ENCODE assay signal across 17 cellular contexts in the genomic region with DNA sequence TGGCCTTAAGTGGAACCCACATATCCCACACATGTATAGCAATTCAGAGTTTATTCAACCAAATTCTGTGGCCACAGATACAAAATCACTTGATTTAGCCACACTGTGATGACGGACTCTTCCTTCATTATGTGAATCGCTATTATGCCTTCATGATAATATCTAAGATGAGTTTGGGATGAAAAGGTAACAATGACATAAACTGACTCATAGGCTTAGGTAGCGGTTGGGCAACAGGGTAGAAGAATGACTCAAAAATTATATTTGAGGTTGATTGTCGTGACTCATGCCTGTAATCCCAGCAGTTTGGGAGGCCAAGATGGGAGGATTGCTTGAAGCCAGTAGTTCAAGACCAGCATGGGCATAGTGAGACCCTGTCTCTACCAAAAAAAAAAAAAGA.
DNase-seq lines count a peak whose midpoint lies in the region; ATAC-seq and TF ChIP-seq lines count a peak whose summit lies in the region.
"Had no signal": no experiment of that assay in that cellular context is flagged by ENCODE, and none has a peak within 500 bp of the region (broad histone marks: within the 10 kb centered on the region; RNA-seq: fewer than 3 reads in every experiment).

No MANE protein-coding gene starts in this region.

- no peaks in the 10 kb centered on the region for H3K79me2 ChIP-seq in GM23248 (ENCODE audit: insufficient read depth)

- in situ Hi-C loops in GM23248 (cut with MboI) = no loop called here

- no peaks in the 10 kb centered on the region for H3K36me3 ChIP-seq in GM23248 (ENCODE audit: low read depth)
- H3K36me3 ChIP-seq in ovary = no peaks in the 10 kb centered on the region
- H3K36me3 ChIP-seq: sigmoid colon had no signal

- no peaks in the 10 kb centered on the region for H4K20me1 ChIP-seq in GM23248 (ENCODE audit: insufficient read depth)

- H3K9me3 Mint-ChIP-seq in activated CD4-positive, alpha-beta T cell treated with anti-CD3 and anti-CD28 coated beads for 36 hours (ENCODE audit: low read depth) = no peaks in the 10 kb centered on the region
- no peaks in the 10 kb centered on the region for H3K9me3 Mint-ChIP-seq in T-helper 2 cell treated with Interferon-gamma antibody and Interleukin-4, amounts not matched to agents 5 μg/mL and 100 μg/mL, for 36 hours
- no peaks in the 10 kb centered on the region for H3K9me3 Mint-ChIP-seq in WTC11

- ATAC-seq in activated CD4-positive, alpha-beta T cell treated with anti-CD3 and anti-CD28 coated beads for 36 hours = peak; percentile 40
- ATAC-seq in WTC11 = no peak
- ATAC-seq: body of pancreas had no signal

- no peak overlapping the region for H3K4me3 Mint-ChIP-seq in activated CD4-positive, alpha-beta T cell treated with anti-CD3 and anti-CD28 coated beads for 36 hours
- no peak overlapping the region for H3K4me3 Mint-ChIP-seq in T-helper 2 cell treated with Interferon-gamma antibody and Interleukin-4, amounts not matched to agents 5 μg/mL and 100 μg/mL, for 36 hours
- no peak overlapping the region for H3K4me3 Mint-ChIP-seq in WTC11

- no peaks in the 10 kb centered on the region for H3K36me3 Mint-ChIP-seq in activated CD4-positive, alpha-beta T cell treated with anti-CD3 and anti-CD28 coated beads for 36 hours (ENCODE audit: low read depth)
- peaks cover 1% of the 10 kb centered on the region for H3K36me3 Mint-ChIP-seq in T-helper 2 cell treated with Interferon-gamma antibody and Interleukin-4, amounts not matched to agents 5 μg/mL and 100 μg/mL, for 36 hours (ENCODE audit: low read depth)
- no peaks in the 10 kb centered on the region for H3K36me3 Mint-ChIP-seq in WTC11

- intact Hi-C loops in activated CD4-positive, alpha-beta T cell treated with anti-CD3 and anti-CD28 coated beads for 36 hours (cut with DNase I, micrococcal nuclease) = loop anchor here (1.0 to 10.0 kb wide), 5 partner anchors 73 to 103 kb away; a partner anchor contains a TSS
- intact Hi-C loops in ovary (cut with DNase I) = no loop called here

- H3K4me1 ChIP-seq in GM23248 (ENCODE audit: insufficient read depth) (peaks cover 8% of the 10 kb centered on the region), ovary (ENCODE audit: insufficient read depth) (no peaks in the 10 kb centered on the region)
- H3K4me1 ChIP-seq: body of pancreas, sigmoid colon had no signal

- H2AFZ ChIP-seq in GM23248 = no peak overlapping the region

- peaks cover 21% of the 10 kb centered on the region for H3K4me1 Mint-ChIP-seq in activated CD4-positive, alpha-beta T cell treated with anti-CD3 and anti-CD28 coated beads for 36 hours
- peaks cover 13% of the 10 kb centered on the region for H3K4me1 Mint-ChIP-seq in T-helper 2 cell treated with Interferon-gamma antibody and Interleukin-4, amounts not matched to agents 5 μg/mL and 100 μg/mL, for 36 hours (ENCODE audit: low read depth)
- H3K4me1 Mint-ChIP-seq in WTC11 = peaks cover 27% of the 10 kb centered on the region

- H3K9me3 ChIP-seq in GM23248 (ENCODE audit: low read depth) (no peaks in the 10 kb centered on the region), ovary (no peaks in the 10 kb centered on the region)
- H3K9me3 ChIP-seq: body of pancreas, sigmoid colon had no signal

- peak overlapping the region; percentile 37 for H3K27ac Mint-ChIP-seq in activated CD4-positive, alpha-beta T cell treated with anti-CD3 and anti-CD28 coated beads for 36 hours
- no peak overlapping the region for H3K27ac Mint-ChIP-seq in T-helper 2 cell treated with Interferon-gamma antibody and Interleukin-4, amounts not matched to agents 5 μg/mL and 100 μg/mL, for 36 hours
- H3K27ac Mint-ChIP-seq in WTC11 = no peak overlapping the region

- H3K4me3 ChIP-seq in GM23248 = no peak overlapping the region
- no peak overlapping the region for H3K4me3 ChIP-seq in ovary
- H3K4me3 ChIP-seq: body of pancreas, sigmoid colon had no signal

- no peak for TF ChIP-seq POLR2A in ovary (IDR thresholded peaks at IDR 0.05)

- H3K27ac ChIP-seq in GM23248 = no peak overlapping the region; the same call in 1 of the 2 replicates
- no peak overlapping the region for H3K27ac ChIP-seq in ovary
- H3K27ac ChIP-seq: body of pancreas, sigmoid colon had no signal

- no peaks in the 10 kb centered on the region for H3K27me3 Mint-ChIP-seq in activated CD4-positive, alpha-beta T cell treated with anti-CD3 and anti-CD28 coated beads for 36 hours
- no peaks in the 10 kb centered on the region for H3K27me3 Mint-ChIP-seq in T-helper 2 cell treated with Interferon-gamma antibody and Interleukin-4, amounts not matched to agents 5 μg/mL and 100 μg/mL, for 36 hours (ENCODE audit: low read depth)
- no peaks in the 10 kb centered on the region; the same call in 1 of the 2 replicates for H3K27me3 Mint-ChIP-seq in WTC11 (ENCODE audit: low read depth)

- no peaks in the 10 kb centered on the region for H3K27me3 ChIP-seq in GM23248 (replicated peaks; ENCODE audit: insufficient read depth)
- no peaks in the 10 kb centered on the region for H3K27me3 ChIP-seq in ovary
- H3K27me3 ChIP-seq: body of pancreas, sigmoid colon had no signal

- H3K9ac ChIP-seq in GM23248 = no peak overlapping the region

- no peak for TF ChIP-seq EP300 in ovary (IDR thresholded peaks at IDR 0.05)

- no peak for TF ChIP-seq CTCF in WTC11 (IDR thresholded peaks at IDR 0.05)
- no peak for TF ChIP-seq CTCF in ovary (IDR thresholded peaks at IDR 0.05)

- H3K9me2 ChIP-seq in GM23248 (ENCODE audit: insufficient read depth) = no peaks in the 10 kb centered on the region

- WGBS in GM23248 (ENCODE audit: low coverage in 1 of 2, low lambda C conversion rate in 2 of 2, missing lambda C conversion rate in 2 of 2), 2 experiments = 4 to 10% methylated on average over 4 of the region's 4 CpGs
- 87 to 91% (median 89%) methylated on average over 4 of the region's 4 CpGs for WGBS in ovary, 3 donors

- no peak overlapping the region for H3K4me2 ChIP-seq in GM23248 (ENCODE audit: unreplicated experiment)

- DNase-seq in activated CD4-positive, alpha-beta T cell treated with anti-CD3 and anti-CD28 coated beads for 36 hours = peak; percentile 25
- DNase-seq in activated CD4-positive, alpha-beta T cell treated with anti-CD3 and anti-CD28 coated beads, Interleukin-2, amount 50 U/mL, for 1 hour = no peak
- DNase-seq in GM23248 = peak; percentile 75
- DNase-seq in T-helper 2 cell treated with Interferon-gamma antibody and Interleukin-4, amounts not matched to agents 5 μg/mL and 100 μg/mL, for 36 hours (ENCODE audit: low spot score) = peak; percentile 35
- DNase-seq in iris pigment epithelial cell (ENCODE audit: low read depth) = peak; percentile 59
- DNase-seq in WTC11 (ENCODE audit: low spot score) = no peak
- no peak for DNase-seq in ovary
- DNase-seq in NCI-H446 (lab: John Stamatoyannopoulos, UW) = no peak
- DNase-seq: ACHN, body of pancreas, Kasumi-1, mesenchymal stem cell, NCI-H2029, NCI-H748 treated with DMSO at 0.1 percent for 48 hours, Right ventricle myocardium superior, sigmoid colon, T1000 had no signal

- peaks cover 12% of the 10 kb centered on the region; the same call in 1 of the 2 replicates for H3F3A ChIP-seq in GM23248 (ENCODE audit: insufficient read depth)

- POLR2A ChIA-PET in activated CD4-positive, alpha-beta T cell treated with anti-CD3 and anti-CD28 coated beads for 36 hours (lab: Charles Lee) = interaction anchor here (0.6 kb wide), 1 partner anchor 105 kb away, joined by 3 read pairs; no protein-coding TSS in a partner anchor
- POLR2A ChIA-PET in WTC11 (lab: Charles Lee) = no interaction called here

- CTCF ChIA-PET in activated CD4-positive, alpha-beta T cell treated with anti-CD3 and anti-CD28 coated beads for 36 hours (lab: Charles Lee) = interaction anchor here (0.7 kb wide), 1 partner anchor 62 kb away, joined by 3 read pairs; no protein-coding TSS in a partner anchor
- CTCF ChIA-PET in WTC11 (lab: Charles Lee) = no interaction called here

TF ChIP-seq in WTC11, 78 proteins besides CTCF, POLR2A, EP300 and RAD21 (continues in another document):
- TF ChIP-seq NR1H2 (CRISPR knock-in tag; IDR thresholded peaks at IDR 0.05) = no peak
- TF ChIP-seq, protein P1, sequence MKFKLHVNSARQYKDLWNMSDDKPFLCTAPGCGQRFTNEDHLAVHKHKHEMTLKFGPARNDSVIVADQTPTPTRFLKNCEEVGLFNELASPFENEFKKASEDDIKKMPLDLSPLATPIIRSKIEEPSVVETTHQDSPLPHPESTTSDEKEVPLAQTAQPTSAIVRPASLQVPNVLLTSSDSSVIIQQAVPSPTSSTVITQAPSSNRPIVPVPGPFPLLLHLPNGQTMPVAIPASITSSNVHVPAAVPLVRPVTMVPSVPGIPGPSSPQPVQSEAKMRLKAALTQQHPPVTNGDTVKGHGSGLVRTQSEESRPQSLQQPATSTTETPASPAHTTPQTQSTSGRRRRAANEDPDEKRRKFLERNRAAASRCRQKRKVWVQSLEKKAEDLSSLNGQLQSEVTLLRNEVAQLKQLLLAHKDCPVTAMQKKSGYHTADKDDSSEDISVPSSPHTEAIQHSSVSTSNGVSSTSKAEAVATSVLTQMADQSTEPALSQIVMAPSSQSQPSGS (CRISPR knock-in tag; IDR thresholded peaks at IDR 0.05; ENCODE audit: borderline replicate concordance, low read depth) = no peak
- TF ChIP-seq, protein P2, sequence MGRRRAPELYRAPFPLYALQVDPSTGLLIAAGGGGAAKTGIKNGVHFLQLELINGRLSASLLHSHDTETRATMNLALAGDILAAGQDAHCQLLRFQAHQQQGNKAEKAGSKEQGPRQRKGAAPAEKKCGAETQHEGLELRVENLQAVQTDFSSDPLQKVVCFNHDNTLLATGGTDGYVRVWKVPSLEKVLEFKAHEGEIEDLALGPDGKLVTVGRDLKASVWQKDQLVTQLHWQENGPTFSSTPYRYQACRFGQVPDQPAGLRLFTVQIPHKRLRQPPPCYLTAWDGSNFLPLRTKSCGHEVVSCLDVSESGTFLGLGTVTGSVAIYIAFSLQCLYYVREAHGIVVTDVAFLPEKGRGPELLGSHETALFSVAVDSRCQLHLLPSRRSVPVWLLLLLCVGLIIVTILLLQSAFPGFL (CRISPR knock-in tag; IDR thresholded peaks at IDR 0.05; ENCODE audit: borderline replicate concordance) = no peak
- TF ChIP-seq NFYB (CRISPR knock-in tag; conservative IDR thresholded peaks at IDR 0.05; ENCODE audit: low read depth) = no peak
- TF ChIP-seq CBFB (CRISPR knock-in tag; IDR thresholded peaks at IDR 0.05; ENCODE audit: low read depth) = no peak
- TF ChIP-seq ATF1 (CRISPR knock-in tag; IDR thresholded peaks at IDR 0.05) = no peak
- no peak for TF ChIP-seq HMGA2 (CRISPR knock-in tag; IDR thresholded peaks at IDR 0.05)
- TF ChIP-seq, protein P3, sequence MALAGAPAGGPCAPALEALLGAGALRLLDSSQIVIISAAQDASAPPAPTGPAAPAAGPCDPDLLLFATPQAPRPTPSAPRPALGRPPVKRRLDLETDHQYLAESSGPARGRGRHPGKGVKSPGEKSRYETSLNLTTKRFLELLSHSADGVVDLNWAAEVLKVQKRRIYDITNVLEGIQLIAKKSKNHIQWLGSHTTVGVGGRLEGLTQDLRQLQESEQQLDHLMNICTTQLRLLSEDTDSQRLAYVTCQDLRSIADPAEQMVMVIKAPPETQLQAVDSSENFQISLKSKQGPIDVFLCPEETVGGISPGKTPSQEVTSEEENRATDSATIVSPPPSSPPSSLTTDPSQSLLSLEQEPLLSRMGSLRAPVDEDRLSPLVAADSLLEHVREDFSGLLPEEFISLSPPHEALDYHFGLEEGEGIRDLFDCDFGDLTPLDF (CRISPR knock-in tag; IDR thresholded peaks at IDR 0.05) = no peak

Comparison
In these comparisons a context has a peak if more than half of its experiments do, and no peak if none do; other contexts are left out.
1. DNase-seq: peak in activated CD4-positive, alpha-beta T cell treated with anti-CD3 and anti-CD28 coated beads for 36 hours (single experiment), GM23248 (single experiment), T-helper 2 cell treated with Interferon-gamma antibody and Interleukin-4, amounts not matched to agents 5 μg/mL and 100 μg/mL, for 36 hours (single experiment) and iris pigment epithelial cell (single experiment); none in activated CD4-positive, alpha-beta T cell treated with anti-CD3 and anti-CD28 coated beads, Interleukin-2, amount 50 U/mL, for 1 hour (single experiment), WTC11 (single experiment), ovary (0 of 5) and NCI-H446 (0 of 2).
2. intact Hi-C loops: an anchor here in activated CD4-positive, alpha-beta T cell treated with anti-CD3 and anti-CD28 coated beads for 36 hours (1.0 to 10.0 kb wide); none called in ovary.